Comparison of ENCODE assay signal across 14 cellular contexts in genomic region chr2:231687961-231688360, GRCh38. TPM values are rescaled to one million over a fixed set of nuclear protein-coding genes. Genes with fewer than 3 reads are reported as not detected.
A peak's percentile ranks its signal among the peaks of the same experiment; 100 is the strongest.
DNase-seq lines count a peak whose midpoint lies in the region; ATAC-seq, FAIRE-seq and TF ChIP-seq lines count a peak whose summit lies in the region.
"Had no signal": no experiment of that assay in that cellular context is flagged by ENCODE, and none has a peak within 500 bp of the region (broad histone marks: within the 10 kb centered on the region; RNA-seq: fewer than 3 reads in every experiment).

No MANE protein-coding gene starts in this region.

- no peak overlapping the region for H3K4me2 ChIP-seq in astrocyte (ENCODE audit: low read length)

- peaks cover 18% of the 10 kb centered on the region for H3K27me3 Mint-ChIP-seq in astrocyte (ENCODE audit: low read depth, unreplicated experiment)
- H3K27me3 Mint-ChIP-seq in effector memory CD8-positive, alpha-beta T cell, result peaks cover 0 to 15% of the 10 kb centered on the region in 2 donors
- H3K27me3 Mint-ChIP-seq: activated CD4-positive, alpha-beta T cell treated with anti-CD3 and anti-CD28 coated beads for 36 hours had no signal

- H4K20me1 ChIP-seq in astrocyte (ENCODE audit: insufficient read depth, low read length), result no peaks in the 10 kb centered on the region

- H3K9me3 ChIP-seq in BE2C, result no peaks in the 10 kb centered on the region
- H3K9me3 ChIP-seq in HUES48 (ENCODE audit: control insufficient read depth, insufficient read depth, low read length), result no peaks in the 10 kb centered on the region
- H3K9me3 ChIP-seq in astrocyte (ENCODE audit: insufficient read depth, low read depth, low read length), result no peaks in the 10 kb centered on the region

- H3K36me3 ChIP-seq in BE2C, result no peaks in the 10 kb centered on the region
- H3K36me3 ChIP-seq in HUES48 (ENCODE audit: control insufficient read depth, insufficient read depth, low read length), result no peaks in the 10 kb centered on the region
- H3K36me3 ChIP-seq in astrocyte (ENCODE audit: insufficient read depth, low read length), result no peaks in the 10 kb centered on the region

- no peak for TF ChIP-seq CTCF in BE2C (IDR thresholded peaks at IDR 0.05; ENCODE audit: low read depth, low read length)
- TF ChIP-seq CTCF in astrocyte (IDR thresholded peaks at IDR 0.05; ENCODE audit: insufficient read depth, low read depth, low read length), result no peak

- H3K4me3 Mint-ChIP-seq in astrocyte (ENCODE audit: unreplicated experiment), result peak overlapping the region; percentile 40
- H3K4me3 Mint-ChIP-seq in effector memory CD8-positive, alpha-beta T cell, result no peak overlapping the region
- H3K4me3 Mint-ChIP-seq: activated CD4-positive, alpha-beta T cell treated with anti-CD3 and anti-CD28 coated beads for 36 hours; CD4-positive, alpha-beta T cell had no signal

- H3K9ac ChIP-seq in HUES48 (ENCODE audit: low read depth, low read length) (no peak overlapping the region), astrocyte (ENCODE audit: low read length) (no peak overlapping the region)

- H3K4me1 Mint-ChIP-seq in astrocyte (ENCODE audit: low read depth, unreplicated experiment), result no peaks in the 10 kb centered on the region
- peaks cover 0 to 9% of the 10 kb centered on the region in 2 donors for H3K4me1 Mint-ChIP-seq in effector memory CD8-positive, alpha-beta T cell (ENCODE audit: low read depth in 2 of 2)

- no peak for FAIRE-seq in astrocyte (lab: Jason Lieb, UNC)
- FAIRE-seq: RCC 7860 had no signal

- DNase-seq in BE2C (no peak), astrocyte (ENCODE audit: low read depth) (no peak), medulla oblongata (ENCODE audit: extremely low spot score) (peak; percentile 9), germinal center (ENCODE audit: low spot score) (no peak), NCI-H146 treated with DMSO at 0.1 percent for 48 hours (lab: John Stamatoyannopoulos, UW; ENCODE audit: unreplicated experiment) (no peak)
- no peak for DNase-seq in effector memory CD8-positive, alpha-beta T cell
- DNase-seq: amniotic stem cell, cerebellar nuclear complex, NCI-H748 treated with DMSO at 0.1 percent for 48 hours had no signal

- H3K36me3 Mint-ChIP-seq in astrocyte (ENCODE audit: low read depth, unreplicated experiment), result no peaks in the 10 kb centered on the region
- H3K36me3 Mint-ChIP-seq in effector memory CD8-positive, alpha-beta T cell (ENCODE audit: insufficient read depth), result no peaks in the 10 kb centered on the region

- H3K27ac ChIP-seq in HUES48 (ENCODE audit: low read depth, low read length) (peak overlapping the region; percentile 51), astrocyte (ENCODE audit: low read depth, low read length) (no peak overlapping the region)

- no peak overlapping the region for H3K27ac Mint-ChIP-seq in astrocyte (ENCODE audit: unreplicated experiment)
- H3K27ac Mint-ChIP-seq in effector memory CD8-positive, alpha-beta T cell, result no peak overlapping the region
- H3K27ac Mint-ChIP-seq: activated CD4-positive, alpha-beta T cell treated with anti-CD3 and anti-CD28 coated beads for 36 hours; CD4-positive, alpha-beta T cell had no signal

- no peak overlapping the region for H2AFZ ChIP-seq in astrocyte (ENCODE audit: low read depth, low read length)

- ATAC-seq in effector memory CD8-positive, alpha-beta T cell (replicated peaks), result no peak
- no peak for ATAC-seq in GM21619 (IDR thresholded peaks at IDR 0.05; ENCODE audit: unreplicated experiment)

- H3K4me1 ChIP-seq in BE2C (peaks cover 4% of the 10 kb centered on the region; the same call in 1 of the 2 replicates), HUES48 (ENCODE audit: control insufficient read depth, insufficient read depth, low read length) (peaks cover 23% of the 10 kb centered on the region; the same call in 1 of the 2 replicates), astrocyte (ENCODE audit: insufficient read depth, low read length) (no peaks in the 10 kb centered on the region)

- H3K27me3 ChIP-seq in BE2C, result no peaks in the 10 kb centered on the region
- no peaks in the 10 kb centered on the region for H3K27me3 ChIP-seq in HUES48 (ENCODE audit: control insufficient read depth, insufficient read depth, low read length)
- H3K27me3 ChIP-seq in astrocyte (ENCODE audit: insufficient read depth, low read length), result no peaks in the 10 kb centered on the region

- H3K9me3 Mint-ChIP-seq in astrocyte (ENCODE audit: unreplicated experiment), result no peaks in the 10 kb centered on the region
- H3K9me3 Mint-ChIP-seq in effector memory CD8-positive, alpha-beta T cell, result no peaks in the 10 kb centered on the region
- H3K9me3 Mint-ChIP-seq: CD4-positive, alpha-beta T cell had no signal

- H3K79me2 ChIP-seq in astrocyte (ENCODE audit: insufficient read depth, low read length), result no peaks in the 10 kb centered on the region

- H3K4me3 ChIP-seq in BE2C (ENCODE audit: low read depth, low read length) (peak overlapping the region; percentile 47), HUES48 (ENCODE audit: low read depth, low read length) (peak overlapping the region; percentile 41; the same call in 1 of the 2 replicates), astrocyte (ENCODE audit: insufficient read depth, low read depth, low read length) (no peak overlapping the region)

RNA-seq across cellular contexts. Expression of gene PTMA, which starts 20.4 kb away (rescaled TPM):
- polyA plus RNA-seq in BE2C (2012; ENCODE audit: insufficient read depth, insufficient read length, low read depth), result 1,938 TPM
- total RNA-seq in astrocyte, result 396 and 469 TPM in 2 replicates
